In the genomic region with DNA sequence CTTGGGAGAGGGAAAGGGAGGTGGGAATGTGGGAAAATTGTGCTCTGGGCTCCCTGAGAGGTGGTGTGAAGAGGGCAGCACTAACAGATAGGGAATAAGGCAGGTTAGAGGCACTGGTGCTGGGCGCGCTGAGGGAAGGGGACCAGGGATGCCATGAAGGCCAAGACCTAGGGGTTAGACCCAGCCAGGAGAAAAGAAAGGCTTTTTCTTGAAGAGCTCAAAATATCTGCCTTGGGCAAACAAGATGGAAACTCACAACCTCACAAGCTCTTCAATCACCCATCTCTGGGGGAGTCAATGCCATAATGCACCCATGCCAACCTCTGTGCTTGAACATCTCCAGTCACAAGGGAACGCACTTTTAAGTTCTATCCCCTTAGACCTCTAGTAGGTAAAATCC, we compare ENCODE assay signal across 6 cellular contexts.
"Had no signal": no experiment of that assay in that cellular context is flagged by ENCODE, and none has a peak within 500 bp of the region (broad histone marks: within the 10 kb centered on the region; RNA-seq: fewer than 3 reads in every experiment).

No MANE protein-coding gene starts in this region.

- H3K4me3 Mint-ChIP-seq: IgD-negative memory B cell had no signal

- H3K27ac Mint-ChIP-seq: IgD-negative memory B cell had no signal

- H3K27ac ChIP-seq: HL-60 had no signal

- ATAC-seq: HepG2, K562 had no signal

- DNase-seq: IMR-90, KBM-7 had no signal

- H3K4me3 ChIP-seq: K562 had no signal

- H3K27me3 Mint-ChIP-seq: IgD-negative memory B cell had no signal

- H3K4me1 Mint-ChIP-seq: IgD-negative memory B cell had no signal
